17 cellular contexts compared by ENCODE assay signal in genomic region chr13:100645382-100645781, GRCh38. TPM values are rescaled to one million over a fixed set of nuclear protein-coding genes. Genes with fewer than 3 reads are reported as not detected.
A peak's percentile ranks its signal among the peaks of the same experiment; 100 is the strongest.
DNase-seq lines count a peak whose midpoint lies in the region; ATAC-seq and TF ChIP-seq lines count a peak whose summit lies in the region.
"Had no signal": no experiment of that assay in that cellular context is flagged by ENCODE, and none has a peak within 500 bp of the region (broad histone marks: within the 10 kb centered on the region; RNA-seq: fewer than 3 reads in every experiment).

No MANE protein-coding gene starts in this region.

- DNase-seq in DMS153 treated with DMSO at 0.1 percent for 48 hours (lab: John Stamatoyannopoulos, UW; ENCODE audit: unreplicated experiment) (peak; percentile 89), NCI-H1417 treated with DMSO at 0.1 percent for 48 hours (lab: John Stamatoyannopoulos, UW) (peak; percentile 79), NCI-H510A (lab: John Stamatoyannopoulos, UW) (peak; percentile 76), glutamatergic neuron (no peak), osteocyte (ENCODE audit: extremely low spot score, unreplicated experiment) (no peak), cerebellar cortex (ENCODE audit: low spot score) (no peak)
- DNase-seq in activated CD4-positive, alpha-beta memory T cell treated with anti-CD3 and anti-CD28 coated beads for 36 hours: no peak
- DNase-seq: activated CD4-positive, alpha-beta T cell treated with anti-CD3 and anti-CD28 coated beads for 1 hour; activated T-cell treated with anti-CD3 and anti-CD28 coated beads, Interleukin-2, amount 50 U/mL, for 4 hours; effector memory CD4-positive, alpha-beta T cell; MG63; psoas muscle; SHP77 treated with DMSO at 0.1 percent for 48 hours had no signal

- H3K36me3 Mint-ChIP-seq in glutamatergic neuron (ENCODE audit: unreplicated experiment) (no peaks in the 10 kb centered on the region), osteocyte (ENCODE audit: unreplicated experiment) (peaks cover 21% of the 10 kb centered on the region)
- peaks cover 15% of the 10 kb centered on the region for H3K36me3 Mint-ChIP-seq in activated CD4-positive, alpha-beta memory T cell treated with anti-CD3 and anti-CD28 coated beads for 36 hours

- CTCF ChIA-PET in activated CD4-positive, alpha-beta memory T cell treated with anti-CD3 and anti-CD28 coated beads for 36 hours (lab: Charles Lee): interaction anchor here (1.2 kb wide), 1 partner anchor 454 kb away, joined by 3 read pairs; no protein-coding TSS in a partner anchor

- ATAC-seq in GM21528 (IDR thresholded peaks at IDR 0.05; ENCODE audit: low FRiP score, unreplicated experiment): no peak
- ATAC-seq: activated naive CD4-positive, alpha-beta T cell treated with anti-CD3 and anti-CD28 coated beads, Interleukin-2, amount 50 U/mL, for 72 hours; activated T-cell treated with anti-CD3 and anti-CD28 coated beads, Interleukin-2, amount 50 U/mL, for 4 hours; K562; psoas muscle; stimulated activated memory B cell treated with anti-CD40 and anti-IgM and Interleukin-4, amounts not matched to agents 10 μg/mL and 1 μg/mL and 100 μg/mL, for 72 hours had no signal

- H3K4me1 Mint-ChIP-seq in glutamatergic neuron (ENCODE audit: low read depth, unreplicated experiment): peaks cover 12% of the 10 kb centered on the region
- H3K4me1 Mint-ChIP-seq in osteocyte (ENCODE audit: unreplicated experiment): no peaks in the 10 kb centered on the region
- H3K4me1 Mint-ChIP-seq in activated CD4-positive, alpha-beta memory T cell treated with anti-CD3 and anti-CD28 coated beads for 36 hours (ENCODE audit: low read depth): no peaks in the 10 kb centered on the region
- H3K4me1 Mint-ChIP-seq: stimulated activated memory B cell treated with anti-CD40 and anti-IgM and Interleukin-4, amounts not matched to agents 10 μg/mL and 1 μg/mL and 100 μg/mL, for 72 hours had no signal

- H3K27me3 Mint-ChIP-seq in glutamatergic neuron (ENCODE audit: unreplicated experiment) (peaks cover 3% of the 10 kb centered on the region), osteocyte (ENCODE audit: unreplicated experiment) (no peaks in the 10 kb centered on the region)
- no peaks in the 10 kb centered on the region for H3K27me3 Mint-ChIP-seq in activated CD4-positive, alpha-beta memory T cell treated with anti-CD3 and anti-CD28 coated beads for 36 hours
- H3K27me3 Mint-ChIP-seq: stimulated activated memory B cell treated with anti-CD40 and anti-IgM and Interleukin-4, amounts not matched to agents 10 μg/mL and 1 μg/mL and 100 μg/mL, for 72 hours had no signal

- peak overlapping the region; percentile 28 for H3K27ac Mint-ChIP-seq in glutamatergic neuron (ENCODE audit: unreplicated experiment)
- H3K27ac Mint-ChIP-seq in osteocyte (ENCODE audit: unreplicated experiment): no peak overlapping the region
- no peak overlapping the region for H3K27ac Mint-ChIP-seq in activated CD4-positive, alpha-beta memory T cell treated with anti-CD3 and anti-CD28 coated beads for 36 hours
- H3K27ac Mint-ChIP-seq: stimulated activated memory B cell treated with anti-CD40 and anti-IgM and Interleukin-4, amounts not matched to agents 10 μg/mL and 1 μg/mL and 100 μg/mL, for 72 hours had no signal

- POLR2A ChIA-PET in activated CD4-positive, alpha-beta memory T cell treated with anti-CD3 and anti-CD28 coated beads for 36 hours (lab: Charles Lee): interaction anchor here (1.0 kb wide), 1 partner anchor 29 kb away, joined by 3 read pairs; the partner anchor contains the start of gene TMTC4

- H3K4me3 Mint-ChIP-seq in glutamatergic neuron (ENCODE audit: unreplicated experiment): no peak overlapping the region
- no peak overlapping the region for H3K4me3 Mint-ChIP-seq in osteocyte (ENCODE audit: unreplicated experiment)
- H3K4me3 Mint-ChIP-seq in activated CD4-positive, alpha-beta memory T cell treated with anti-CD3 and anti-CD28 coated beads for 36 hours: no peak overlapping the region
- H3K4me3 Mint-ChIP-seq: activated T-cell treated with anti-CD3 and anti-CD28 coated beads, Interleukin-2, amount 50 U/mL, for 4 hours; stimulated activated memory B cell treated with anti-CD40 and anti-IgM and Interleukin-4, amounts not matched to agents 10 μg/mL and 1 μg/mL and 100 μg/mL, for 72 hours had no signal

- H3K9me3 Mint-ChIP-seq in glutamatergic neuron (ENCODE audit: unreplicated experiment) (peaks cover 3% of the 10 kb centered on the region), osteocyte (ENCODE audit: unreplicated experiment) (no peaks in the 10 kb centered on the region)
- no peaks in the 10 kb centered on the region for H3K9me3 Mint-ChIP-seq in activated CD4-positive, alpha-beta memory T cell treated with anti-CD3 and anti-CD28 coated beads for 36 hours
- H3K9me3 Mint-ChIP-seq: activated naive CD4-positive, alpha-beta T cell treated with anti-CD3 and anti-CD28 coated beads, Interleukin-2, amount 50 U/mL, for 72 hours; activated T-cell treated with anti-CD3 and anti-CD28 coated beads, Interleukin-2, amount 50 U/mL, for 4 hours; stimulated activated memory B cell treated with anti-CD40 and anti-IgM and Interleukin-4, amounts not matched to agents 10 μg/mL and 1 μg/mL and 100 μg/mL, for 72 hours had no signal

- no peak for TF ChIP-seq CTCF in glutamatergic neuron (IDR thresholded peaks at IDR 0.05; ENCODE audit: partially characterized antibody, unreplicated experiment)
- no peak for TF ChIP-seq CTCF in osteocyte (IDR thresholded peaks at IDR 0.05)

- intact Hi-C loops in activated CD4-positive, alpha-beta memory T cell treated with anti-CD3 and anti-CD28 coated beads for 36 hours (cut with micrococcal nuclease): no loop called here

RNA-seq across cellular contexts. Expression of gene TMTC4, which starts 29.2 kb away (rescaled TPM):
- total RNA-seq in glutamatergic neuron (ENCODE audit: unreplicated experiment): 139 TPM
- 20.6 and 21.0 TPM in 2 replicates for total RNA-seq in osteocyte
- total RNA-seq in activated CD4-positive, alpha-beta memory T cell treated with anti-CD3 and anti-CD28 coated beads for 36 hours: 10 to 100 TPM; 14.4 to 14.7 TPM

RNA-seq across cellular contexts. Expression of gene GGACT, which starts 56.8 kb away (rescaled TPM):
- 5.2 TPM for total RNA-seq in glutamatergic neuron (ENCODE audit: unreplicated experiment)
- total RNA-seq in osteocyte: 7.1 and 10.4 TPM in 2 replicates
- 1 to 10 TPM; 5.8 to 7.0 TPM for total RNA-seq in activated CD4-positive, alpha-beta memory T cell treated with anti-CD3 and anti-CD28 coated beads for 36 hours

Comparison
In these comparisons a context has a peak if more than half of its experiments do, and no peak if none do; other contexts are left out.
1. DNase-seq: peak in DMS153 treated with DMSO at 0.1 percent for 48 hours (single experiment), NCI-H1417 treated with DMSO at 0.1 percent for 48 hours (single experiment) and NCI-H510A (single experiment); none in glutamatergic neuron (single experiment), osteocyte (single experiment), cerebellar cortex (single experiment) and activated CD4-positive, alpha-beta memory T cell treated with anti-CD3 and anti-CD28 coated beads for 36 hours (single experiment).